1 cellular context compared by ENCODE assay signal in the genomic region with DNA sequence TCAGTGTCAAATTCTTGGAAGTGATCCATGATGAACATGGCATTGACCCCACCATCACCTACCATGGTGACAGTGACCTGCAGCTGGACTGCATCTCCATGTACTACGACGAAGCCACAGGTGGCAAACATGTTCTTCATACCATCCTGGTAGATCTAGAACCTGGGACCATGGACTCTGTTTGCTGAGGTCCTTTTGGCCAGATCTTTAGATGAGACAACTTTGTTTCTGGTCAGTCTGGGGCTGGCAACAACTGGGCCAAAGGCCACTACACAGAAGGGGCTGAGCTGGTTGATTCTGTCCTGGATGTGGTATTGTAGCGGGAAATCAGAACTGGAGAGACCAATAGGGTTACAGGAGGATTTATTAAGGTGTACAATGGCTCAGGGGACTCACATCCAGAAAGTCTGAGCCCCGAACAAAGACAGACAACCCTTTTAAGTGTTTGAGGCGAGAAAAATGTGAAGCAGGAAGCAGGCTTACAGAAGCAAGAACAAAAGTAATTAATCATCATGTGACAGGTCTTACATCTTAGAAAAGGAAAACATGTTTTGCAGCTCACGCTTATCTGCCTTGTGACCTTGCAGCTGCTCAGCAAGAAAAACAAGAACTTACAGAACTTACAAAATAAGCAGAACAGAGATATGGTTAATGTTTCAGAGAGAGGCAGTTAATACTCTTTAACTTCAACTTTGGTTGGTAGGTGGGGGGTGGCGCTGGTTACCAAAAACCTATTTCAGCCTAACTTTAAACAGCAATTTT.
A peak's percentile ranks its signal among the peaks of the same experiment; 100 is the strongest.
TF ChIP-seq lines count a peak whose summit lies in the region.

No MANE protein-coding gene starts in this region.

TF ChIP-seq in K562, 482 proteins besides CTCF, POLR2A, EP300 and RAD21 (continued from another document and continues in another):
- TF ChIP-seq, protein P1, sequence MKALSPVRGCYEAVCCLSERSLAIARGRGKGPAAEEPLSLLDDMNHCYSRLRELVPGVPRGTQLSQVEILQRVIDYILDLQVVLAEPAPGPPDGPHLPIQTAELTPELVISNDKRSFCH (CRISPR knock-in tag; IDR thresholded peaks at IDR 0.05): no peak
- TF ChIP-seq, protein P1 (tag; IDR thresholded peaks at IDR 0.05): 0 out of 2 replicates have a peak, but pooled peaks have one; percentile 46
- TF ChIP-seq KDM2B (CRISPR knock-in tag; IDR thresholded peaks at IDR 0.05) (peak; percentile 60; the same call in 1 of the 2 replicates), KLF1 (tag; IDR thresholded peaks at IDR 0.05) (peak; percentile 56), ZNF584 (CRISPR knock-in tag; IDR thresholded peaks at IDR 0.05; ENCODE audit: low read depth) (peak; percentile 64; the same call in 1 of the 2 replicates), SRSF7 (optimal IDR thresholded peaks at IDR 0.05; ENCODE audit: low read depth, low read length) (no peak), PURB (CRISPR knock-in tag; IDR thresholded peaks at IDR 0.05; ENCODE audit: low read depth) (no peak), HNRNPH1 (optimal IDR thresholded peaks at IDR 0.05; ENCODE audit: low read depth, low read length) (no peak), ZKSCAN8 (CRISPR knock-in tag; IDR thresholded peaks at IDR 0.05) (peak; percentile 80), NFE2L1 (tag; IDR thresholded peaks at IDR 0.05; ENCODE audit: borderline replicate concordance, low read depth) (0 out of 2 replicates have a peak, but pooled peaks have one; percentile 11), FUS (optimal IDR thresholded peaks at IDR 0.05; ENCODE audit: low read depth, low read length) (no peak), MTA3 (IDR thresholded peaks at IDR 0.05; ENCODE audit: borderline replicate concordance) (peak; percentile 60; the same call in 1 of the 2 replicates), MEIS2 (IDR thresholded peaks at IDR 0.05; ENCODE audit: partially characterized antibody) (peak; percentile 99), SREBF2 (CRISPR knock-in tag; IDR thresholded peaks at IDR 0.05) (no peak), SMARCA5 (IDR thresholded peaks at IDR 0.05) (no peak), TEAD4 (IDR thresholded peaks at IDR 0.05; ENCODE audit: low read length) (peak; percentile 90), TEAD4 (CRISPR knock-in tag; IDR thresholded peaks at IDR 0.05; ENCODE audit: borderline replicate concordance) (no peak), CXXC5 (CRISPR knock-in tag; IDR thresholded peaks at IDR 0.05) (peak; percentile 77), PHB (CRISPR knock-in tag; IDR thresholded peaks at IDR 0.05) (no peak), CBFA2T2 (conservative IDR thresholded peaks at IDR 0.05) (peak; percentile 84), NRF1 (conservative IDR thresholded peaks at IDR 0.05 in 1 of 2, IDR thresholded peaks at IDR 0.05 in 1 of 2) (no peak), RAD51 (IDR thresholded peaks at IDR 0.05; ENCODE audit: borderline replicate concordance, low read depth) (peak; percentile 22; the same call in 1 of the 2 replicates), ZNF140 (CRISPR knock-in tag; IDR thresholded peaks at IDR 0.05) (no peak)
- TF ChIP-seq, protein P2, sequence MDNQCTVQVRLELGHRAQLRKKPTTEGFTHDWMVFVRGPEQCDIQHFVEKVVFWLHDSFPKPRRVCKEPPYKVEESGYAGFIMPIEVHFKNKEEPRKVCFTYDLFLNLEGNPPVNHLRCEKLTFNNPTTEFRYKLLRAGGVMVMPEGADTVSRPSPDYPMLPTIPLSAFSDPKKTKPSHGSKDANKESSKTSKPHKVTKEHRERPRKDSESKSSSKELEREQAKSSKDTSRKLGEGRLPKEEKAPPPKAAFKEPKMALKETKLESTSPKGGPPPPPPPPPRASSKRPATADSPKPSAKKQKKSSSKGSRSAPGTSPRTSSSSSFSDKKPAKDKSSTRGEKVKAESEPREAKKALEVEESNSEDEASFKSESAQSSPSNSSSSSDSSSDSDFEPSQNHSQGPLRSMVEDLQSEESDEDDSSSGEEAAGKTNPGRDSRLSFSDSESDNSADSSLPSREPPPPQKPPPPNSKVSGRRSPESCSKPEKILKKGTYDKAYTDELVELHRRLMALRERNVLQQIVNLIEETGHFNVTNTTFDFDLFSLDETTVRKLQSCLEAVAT (IDR thresholded peaks at IDR 0.05): peak; percentile 61 to 66; a peak in 2 of 4 replicates
- TF ChIP-seq, protein P3, sequence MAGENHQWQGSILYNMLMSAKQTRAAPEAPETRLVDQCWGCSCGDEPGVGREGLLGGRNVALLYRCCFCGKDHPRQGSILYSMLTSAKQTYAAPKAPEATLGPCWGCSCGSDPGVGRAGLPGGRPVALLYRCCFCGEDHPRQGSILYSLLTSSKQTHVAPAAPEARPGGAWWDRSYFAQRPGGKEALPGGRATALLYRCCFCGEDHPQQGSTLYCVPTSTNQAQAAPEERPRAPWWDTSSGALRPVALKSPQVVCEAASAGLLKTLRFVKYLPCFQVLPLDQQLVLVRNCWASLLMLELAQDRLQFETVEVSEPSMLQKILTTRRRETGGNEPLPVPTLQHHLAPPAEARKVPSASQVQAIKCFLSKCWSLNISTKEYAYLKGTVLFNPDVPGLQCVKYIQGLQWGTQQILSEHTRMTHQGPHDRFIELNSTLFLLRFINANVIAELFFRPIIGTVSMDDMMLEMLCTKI (IDR thresholded peaks at IDR 0.05; ENCODE audit: partially characterized antibody): no peak
- TF ChIP-seq, protein P4, sequence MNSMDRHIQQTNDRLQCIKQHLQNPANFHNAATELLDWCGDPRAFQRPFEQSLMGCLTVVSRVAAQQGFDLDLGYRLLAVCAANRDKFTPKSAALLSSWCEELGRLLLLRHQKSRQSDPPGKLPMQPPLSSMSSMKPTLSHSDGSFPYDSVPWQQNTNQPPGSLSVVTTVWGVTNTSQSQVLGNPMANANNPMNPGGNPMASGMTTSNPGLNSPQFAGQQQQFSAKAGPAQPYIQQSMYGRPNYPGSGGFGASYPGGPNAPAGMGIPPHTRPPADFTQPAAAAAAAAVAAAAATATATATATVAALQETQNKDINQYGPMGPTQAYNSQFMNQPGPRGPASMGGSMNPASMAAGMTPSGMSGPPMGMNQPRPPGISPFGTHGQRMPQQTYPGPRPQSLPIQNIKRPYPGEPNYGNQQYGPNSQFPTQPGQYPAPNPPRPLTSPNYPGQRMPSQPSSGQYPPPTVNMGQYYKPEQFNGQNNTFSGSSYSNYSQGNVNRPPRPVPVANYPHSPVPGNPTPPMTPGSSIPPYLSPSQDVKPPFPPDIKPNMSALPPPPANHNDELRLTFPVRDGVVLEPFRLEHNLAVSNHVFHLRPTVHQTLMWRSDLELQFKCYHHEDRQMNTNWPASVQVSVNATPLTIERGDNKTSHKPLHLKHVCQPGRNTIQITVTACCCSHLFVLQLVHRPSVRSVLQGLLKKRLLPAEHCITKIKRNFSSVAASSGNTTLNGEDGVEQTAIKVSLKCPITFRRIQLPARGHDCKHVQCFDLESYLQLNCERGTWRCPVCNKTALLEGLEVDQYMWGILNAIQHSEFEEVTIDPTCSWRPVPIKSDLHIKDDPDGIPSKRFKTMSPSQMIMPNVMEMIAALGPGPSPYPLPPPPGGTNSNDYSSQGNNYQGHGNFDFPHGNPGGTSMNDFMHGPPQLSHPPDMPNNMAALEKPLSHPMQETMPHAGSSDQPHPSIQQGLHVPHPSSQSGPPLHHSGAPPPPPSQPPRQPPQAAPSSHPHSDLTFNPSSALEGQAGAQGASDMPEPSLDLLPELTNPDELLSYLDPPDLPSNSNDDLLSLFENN (IDR thresholded peaks at IDR 0.05; ENCODE audit: low read depth in 2 of 2, low read length in 2 of 2): peak in 1 of 2 experiments; percentile 79; a peak in 1 of 4 replicates
- TF ChIP-seq, protein P5, sequence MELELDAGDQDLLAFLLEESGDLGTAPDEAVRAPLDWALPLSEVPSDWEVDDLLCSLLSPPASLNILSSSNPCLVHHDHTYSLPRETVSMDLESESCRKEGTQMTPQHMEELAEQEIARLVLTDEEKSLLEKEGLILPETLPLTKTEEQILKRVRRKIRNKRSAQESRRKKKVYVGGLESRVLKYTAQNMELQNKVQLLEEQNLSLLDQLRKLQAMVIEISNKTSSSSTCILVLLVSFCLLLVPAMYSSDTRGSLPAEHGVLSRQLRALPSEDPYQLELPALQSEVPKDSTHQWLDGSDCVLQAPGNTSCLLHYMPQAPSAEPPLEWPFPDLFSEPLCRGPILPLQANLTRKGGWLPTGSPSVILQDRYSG (tag; conservative IDR thresholded peaks at IDR 0.05; ENCODE audit: low read depth): peak; percentile 91
- TF ChIP-seq, protein P6, sequence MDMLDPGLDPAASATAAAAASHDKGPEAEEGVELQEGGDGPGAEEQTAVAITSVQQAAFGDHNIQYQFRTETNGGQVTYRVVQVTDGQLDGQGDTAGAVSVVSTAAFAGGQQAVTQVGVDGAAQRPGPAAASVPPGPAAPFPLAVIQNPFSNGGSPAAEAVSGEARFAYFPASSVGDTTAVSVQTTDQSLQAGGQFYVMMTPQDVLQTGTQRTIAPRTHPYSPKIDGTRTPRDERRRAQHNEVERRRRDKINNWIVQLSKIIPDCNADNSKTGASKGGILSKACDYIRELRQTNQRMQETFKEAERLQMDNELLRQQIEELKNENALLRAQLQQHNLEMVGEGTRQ (CRISPR knock-in tag; IDR thresholded peaks at IDR 0.05): no peak
- TF ChIP-seq, protein P7, sequence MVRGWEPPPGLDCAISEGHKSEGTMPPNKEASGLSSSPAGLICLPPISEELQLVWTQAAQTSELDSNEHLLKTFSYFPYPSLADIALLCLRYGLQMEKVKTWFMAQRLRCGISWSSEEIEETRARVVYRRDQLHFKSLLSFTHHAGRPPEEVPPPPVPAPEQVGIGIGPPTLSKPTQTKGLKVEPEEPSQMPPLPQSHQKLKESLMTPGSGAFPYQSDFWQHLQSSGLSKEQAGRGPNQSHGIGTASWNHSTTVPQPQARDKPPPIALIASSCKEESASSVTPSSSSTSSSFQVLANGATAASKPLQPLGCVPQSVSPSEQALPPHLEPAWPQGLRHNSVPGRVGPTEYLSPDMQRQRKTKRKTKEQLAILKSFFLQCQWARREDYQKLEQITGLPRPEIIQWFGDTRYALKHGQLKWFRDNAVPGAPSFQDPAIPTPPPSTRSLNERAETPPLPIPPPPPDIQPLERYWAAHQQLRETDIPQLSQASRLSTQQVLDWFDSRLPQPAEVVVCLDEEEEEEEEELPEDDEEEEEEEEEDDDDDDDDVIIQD (CRISPR knock-in tag; IDR thresholded peaks at IDR 0.05): peak; percentile 48; the same call in 1 of the 2 replicates
- TF ChIP-seq, protein P8, sequence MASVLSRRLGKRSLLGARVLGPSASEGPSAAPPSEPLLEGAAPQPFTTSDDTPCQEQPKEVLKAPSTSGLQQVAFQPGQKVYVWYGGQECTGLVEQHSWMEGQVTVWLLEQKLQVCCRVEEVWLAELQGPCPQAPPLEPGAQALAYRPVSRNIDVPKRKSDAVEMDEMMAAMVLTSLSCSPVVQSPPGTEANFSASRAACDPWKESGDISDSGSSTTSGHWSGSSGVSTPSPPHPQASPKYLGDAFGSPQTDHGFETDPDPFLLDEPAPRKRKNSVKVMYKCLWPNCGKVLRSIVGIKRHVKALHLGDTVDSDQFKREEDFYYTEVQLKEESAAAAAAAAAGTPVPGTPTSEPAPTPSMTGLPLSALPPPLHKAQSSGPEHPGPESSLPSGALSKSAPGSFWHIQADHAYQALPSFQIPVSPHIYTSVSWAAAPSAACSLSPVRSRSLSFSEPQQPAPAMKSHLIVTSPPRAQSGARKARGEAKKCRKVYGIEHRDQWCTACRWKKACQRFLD (CRISPR knock-in tag; IDR thresholded peaks at IDR 0.05): peak; percentile 77
- TF ChIP-seq, protein P9, sequence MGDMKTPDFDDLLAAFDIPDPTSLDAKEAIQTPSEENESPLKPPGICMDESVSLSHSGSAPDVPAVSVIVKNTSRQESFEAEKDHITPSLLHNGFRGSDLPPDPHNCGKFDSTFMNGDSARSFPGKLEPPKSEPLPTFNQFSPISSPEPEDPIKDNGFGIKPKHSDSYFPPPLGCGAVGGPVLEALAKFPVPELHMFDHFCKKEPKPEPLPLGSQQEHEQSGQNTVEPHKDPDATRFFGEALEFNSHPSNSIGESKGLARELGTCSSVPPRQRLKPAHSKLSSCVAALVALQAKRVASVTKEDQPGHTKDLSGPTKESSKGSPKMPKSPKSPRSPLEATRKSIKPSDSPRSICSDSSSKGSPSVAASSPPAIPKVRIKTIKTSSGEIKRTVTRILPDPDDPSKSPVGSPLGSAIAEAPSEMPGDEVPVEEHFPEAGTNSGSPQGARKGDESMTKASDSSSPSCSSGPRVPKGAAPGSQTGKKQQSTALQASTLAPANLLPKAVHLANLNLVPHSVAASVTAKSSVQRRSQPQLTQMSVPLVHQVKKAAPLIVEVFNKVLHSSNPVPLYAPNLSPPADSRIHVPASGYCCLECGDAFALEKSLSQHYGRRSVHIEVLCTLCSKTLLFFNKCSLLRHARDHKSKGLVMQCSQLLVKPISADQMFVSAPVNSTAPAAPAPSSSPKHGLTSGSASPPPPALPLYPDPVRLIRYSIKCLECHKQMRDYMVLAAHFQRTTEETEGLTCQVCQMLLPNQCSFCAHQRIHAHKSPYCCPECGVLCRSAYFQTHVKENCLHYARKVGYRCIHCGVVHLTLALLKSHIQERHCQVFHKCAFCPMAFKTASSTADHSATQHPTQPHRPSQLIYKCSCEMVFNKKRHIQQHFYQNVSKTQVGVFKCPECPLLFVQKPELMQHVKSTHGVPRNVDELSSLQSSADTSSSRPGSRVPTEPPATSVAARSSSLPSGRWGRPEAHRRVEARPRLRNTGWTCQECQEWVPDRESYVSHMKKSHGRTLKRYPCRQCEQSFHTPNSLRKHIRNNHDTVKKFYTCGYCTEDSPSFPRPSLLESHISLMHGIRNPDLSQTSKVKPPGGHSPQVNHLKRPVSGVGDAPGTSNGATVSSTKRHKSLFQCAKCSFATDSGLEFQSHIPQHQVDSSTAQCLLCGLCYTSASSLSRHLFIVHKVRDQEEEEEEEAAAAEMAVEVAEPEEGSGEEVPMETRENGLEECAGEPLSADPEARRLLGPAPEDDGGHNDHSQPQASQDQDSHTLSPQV (IDR thresholded peaks at IDR 0.05): 0 out of 2 replicates have a peak, but pooled peaks have one; percentile 74
- TF ChIP-seq, protein P10, sequence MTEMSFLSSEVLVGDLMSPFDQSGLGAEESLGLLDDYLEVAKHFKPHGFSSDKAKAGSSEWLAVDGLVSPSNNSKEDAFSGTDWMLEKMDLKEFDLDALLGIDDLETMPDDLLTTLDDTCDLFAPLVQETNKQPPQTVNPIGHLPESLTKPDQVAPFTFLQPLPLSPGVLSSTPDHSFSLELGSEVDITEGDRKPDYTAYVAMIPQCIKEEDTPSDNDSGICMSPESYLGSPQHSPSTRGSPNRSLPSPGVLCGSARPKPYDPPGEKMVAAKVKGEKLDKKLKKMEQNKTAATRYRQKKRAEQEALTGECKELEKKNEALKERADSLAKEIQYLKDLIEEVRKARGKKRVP (CRISPR knock-in tag; IDR thresholded peaks at IDR 0.05): peak; percentile 19; the same call in 1 of the 2 replicates
- TF ChIP-seq, protein P11, sequence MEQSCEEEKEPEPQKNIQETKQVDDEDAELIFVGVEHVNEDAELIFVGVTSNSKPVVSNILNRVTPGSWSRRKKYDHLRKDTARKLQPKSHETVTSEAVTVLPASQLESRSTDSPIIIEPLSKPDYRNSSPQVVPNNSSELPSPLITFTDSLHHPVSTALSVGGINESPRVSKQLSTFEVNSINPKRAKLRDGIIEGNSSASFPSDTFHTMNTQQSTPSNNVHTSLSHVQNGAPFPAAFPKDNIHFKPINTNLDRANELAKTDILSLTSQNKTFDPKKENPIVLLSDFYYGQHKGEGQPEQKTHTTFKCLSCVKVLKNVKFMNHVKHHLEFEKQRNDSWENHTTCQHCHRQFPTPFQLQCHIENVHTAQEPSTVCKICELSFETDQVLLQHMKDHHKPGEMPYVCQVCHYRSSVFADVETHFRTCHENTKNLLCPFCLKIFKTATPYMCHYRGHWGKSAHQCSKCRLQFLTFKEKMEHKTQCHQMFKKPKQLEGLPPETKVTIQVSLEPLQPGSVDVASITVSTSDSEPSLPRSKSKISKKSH (CRISPR knock-in tag; IDR thresholded peaks at IDR 0.05): peak; percentile 100
